Comparison of ENCODE assay signal across 21 cellular contexts in genomic region chr15:35738370-35738769, GRCh38.
DNase-seq lines count a peak whose midpoint lies in the region; ATAC-seq, FAIRE-seq and TF ChIP-seq lines count a peak whose summit lies in the region.
"Had no signal": no experiment of that assay in that cellular context is flagged by ENCODE, and none has a peak within 500 bp of the region (broad histone marks: within the 10 kb centered on the region; RNA-seq: fewer than 3 reads in every experiment).

No MANE protein-coding gene starts in this region.

- no peak overlapping the region for H4K5ac ChIP-seq in IMR-90 (ENCODE audit: low read depth, low read length)

- POLR2A ChIA-PET in A673 (lab: Charles Lee; ENCODE audit: low non-redundant PET): no interaction called here
- POLR2A ChIA-PET in IMR-90 (lab: Charles Lee; ENCODE audit: unreplicated experiment): no interaction called here
- POLR2A ChIA-PET in K562 (lab: Yijun Ruan, JAX): no interaction called here

- 0 out of 3 replicates have a peak overlapping the region, but pooled peaks have one; percentile 51 for H2BK15ac ChIP-seq in IMR-90 (ENCODE audit: low read depth, low read length)

- H3K79me2 ChIP-seq in K562 (ENCODE audit: control insufficient read depth, insufficient read depth, low read length): no peaks in the 10 kb centered on the region
- H3K79me2 ChIP-seq: hepatocyte had no signal

- no peak overlapping the region for H4K91ac ChIP-seq in IMR-90 (ENCODE audit: insufficient read depth, low read depth, low read length)

- peak overlapping the region in 1 of 2 experiments; percentile 52; a peak in 2 of 4 replicates for H4K8ac ChIP-seq in IMR-90 (ENCODE audit: low read depth in 2 of 2, low read length in 2 of 2)

- peak overlapping the region; percentile 82; the same call in 1 of the 2 replicates for H2BK20ac ChIP-seq in IMR-90 (ENCODE audit: low read depth, low read length)

- WGBS in IMR-90 (ENCODE audit: extremely low coverage in 2 of 2, insufficient read length in 1 of 2), 2 experiments: no CpG with 5 or more reads among the region's 3 CpGs
- WGBS in K562 (ENCODE audit: insufficient coverage, low coverage, missing lambda C conversion rate): 15% methylated on average over 3 of the region's 3 CpGs
- 96% methylated on average over 3 of the region's 3 CpGs for WGBS in right cardiac atrium
- WGBS in ovary, 3 donors: 94 to 95% (median 95%) methylated on average over 3 of the region's 3 CpGs

- H3K9me3 ChIP-seq in A673 (ENCODE audit: low read depth, low read length, poor library complexity, severe bottlenecking) (no peaks in the 10 kb centered on the region), IMR-90 (ENCODE audit: control insufficient read depth, insufficient read depth, low read length) (no peaks in the 10 kb centered on the region), K562 (replicated peaks; ENCODE audit: control insufficient read depth, insufficient read depth, low read depth, low read length) (no peaks in the 10 kb centered on the region), right cardiac atrium (ENCODE audit: control insufficient read depth, low read length) (no peaks in the 10 kb centered on the region), ovary (no peaks in the 10 kb centered on the region)
- H3K9me3 ChIP-seq: right atrium auricular region, tibial nerve had no signal

- no peak for TF ChIP-seq CTCF in A673 (conservative IDR thresholded peaks at IDR 0.05; ENCODE audit: low read depth, low read length)
- no peak for TF ChIP-seq CTCF in IMR-90 (conservative IDR thresholded peaks at IDR 0.05; ENCODE audit: low read depth, low read length)
- TF ChIP-seq CTCF in K562 (IDR thresholded peaks at IDR 0.05 in 2 of 3, conservative IDR thresholded peaks at IDR 0.05 in 1 of 3; ENCODE audit: insufficient read depth in 2 of 3, low read depth in 1 of 3, low read length in 3 of 3): no peak
- no peak for TF ChIP-seq CTCF in ovary (IDR thresholded peaks at IDR 0.05)

- CTCF ChIA-PET in A673 (lab: Charles Lee): no interaction called here
- CTCF ChIA-PET in IMR-90 (lab: Yijun Ruan, JAX): interaction anchor here (0.9 kb wide), 1 partner anchor 13 kb away, joined by 3 read pairs; no protein-coding TSS in a partner anchor
- CTCF ChIA-PET in K562 (lab: Yijun Ruan, JAX; ENCODE audit: low intra/inter-chr PET ratio): no interaction called here

- H3K79me1 ChIP-seq in IMR-90 (ENCODE audit: low read depth in 1 of 2, low read length in 2 of 2): no peaks in the 10 kb centered on the region

- H3K23ac ChIP-seq in IMR-90 (ENCODE audit: low read depth, low read length): no peak overlapping the region

- H2BK5ac ChIP-seq in IMR-90 (ENCODE audit: low read depth, low read length, poor library complexity, severe bottlenecking): peak overlapping the region; percentile 33

- no peak overlapping the region for H2AK9ac ChIP-seq in IMR-90 (replicated peaks; ENCODE audit: low read depth, low read length, poor library complexity)

- H3K4ac ChIP-seq in IMR-90 (ENCODE audit: low read depth, low read length): no peak overlapping the region

- H3K14ac ChIP-seq in IMR-90 (replicated peaks; ENCODE audit: low read depth, low read length): peak overlapping the region; percentile 1; the same call in 1 of the 2 replicates

- BruUV-seq in A673 (replicated peaks; lab: Mats Ljungman, UMichigan) (no TSS peak), IMR-90 (replicated peaks; lab: Mats Ljungman, UMichigan) (no TSS peak), K562 (replicated peaks; lab: Mats Ljungman, UMichigan) (no TSS peak)

- H3K9ac ChIP-seq in IMR-90 (ENCODE audit: low read depth, low read length): no peak overlapping the region
- H3K9ac ChIP-seq in K562 (ENCODE audit: insufficient read depth in 1 of 2, low read depth in 2 of 2, low read length in 2 of 2): no peak overlapping the region

- TF ChIP-seq EP300 in K562 (IDR thresholded peaks at IDR 0.05; ENCODE audit: low read length) (no peak), ovary (IDR thresholded peaks at IDR 0.05) (no peak)

- peak; percentile 76 for FAIRE-seq in K562 (lab: Jason Lieb, UNC)
- FAIRE-seq: A204.1 had no signal

- dilution Hi-C loops in IMR-90 (cut with HindIII; ENCODE audit: low sequenced_read_pairs, unreplicated experiment): no loop called here

- no peak for TF ChIP-seq RAD21 in IMR-90 (IDR thresholded peaks at IDR 0.05; ENCODE audit: low read length)
- no peak for TF ChIP-seq RAD21 in K562 (CRISPR knock-in tag; conservative IDR thresholded peaks at IDR 0.05 in 1 of 2, IDR thresholded peaks at IDR 0.05 in 1 of 2)

- in situ Hi-C loops in IMR-90 (cut with MboI; ENCODE audit: low sequenced_read_pairs): no loop called here
- in situ Hi-C loops in K562 (cut with MboI): no loop called here

- H3K9me1 ChIP-seq in IMR-90 (ENCODE audit: insufficient read depth, low read length) (no peaks in the 10 kb centered on the region), K562 (ENCODE audit: control insufficient read depth, insufficient read depth, low read length) (no peaks in the 10 kb centered on the region)

- intact Hi-C loops in A673 (cut with micrococcal nuclease; ENCODE audit: unreplicated experiment): no loop called here
- intact Hi-C loops in IMR-90 (cut with micrococcal nuclease): loop anchor here (5.0 kb wide), 1 partner anchor 191 kb away; the partner anchor contains the start of gene DPH6
- intact Hi-C loops in K562 (cut with micrococcal nuclease): no loop called here
- intact Hi-C loops in right cardiac atrium (cut with DNase I): no loop called here
- intact Hi-C loops in ovary (cut with DNase I): no loop called here

- no peak overlapping the region for H2AFZ ChIP-seq in IMR-90 (replicated peaks; ENCODE audit: low read length, poor library complexity)
- H2AFZ ChIP-seq in K562 (ENCODE audit: low read depth, low read length): no peak overlapping the region
- H2AFZ ChIP-seq: hepatocyte had no signal

- peak overlapping the region; percentile 31; the same call in 1 of the 2 replicates for H3K18ac ChIP-seq in IMR-90 (ENCODE audit: low read depth, low read length)

- no peak for ATAC-seq in IMR-90 (ENCODE audit: low read depth)
- ATAC-seq in K562: no peak
- ATAC-seq in HG03354 (IDR thresholded peaks at IDR 0.05; ENCODE audit: poor library complexity, severe bottlenecking, unreplicated experiment): no peak
- ATAC-seq in right cardiac atrium: no peak
- ATAC-seq: CD8-positive, alpha-beta T cell had no signal

- no peak overlapping the region for H3K56ac ChIP-seq in IMR-90 (ENCODE audit: extremely low read depth, insufficient read depth, low read length)

- H4K20me1 ChIP-seq in IMR-90 (ENCODE audit: insufficient read depth, low read length) (no peaks in the 10 kb centered on the region), K562 (replicated peaks; ENCODE audit: control insufficient read depth, insufficient read depth, low read length) (no peaks in the 10 kb centered on the region)

- H2BK120ac ChIP-seq in IMR-90 (ENCODE audit: low read depth, low read length): peak overlapping the region; percentile 57; the same call in 1 of the 2 replicates

- peak overlapping the region; percentile 11; the same call in 1 of the 2 replicates for H2AK5ac ChIP-seq in IMR-90 (ENCODE audit: low read depth, low read length)

- TF ChIP-seq POLR2A in IMR-90 (IDR thresholded peaks at IDR 0.05; ENCODE audit: low read depth, low read length) (no peak), K562 (conservative IDR thresholded peaks at IDR 0.05) (no peak), ovary (IDR thresholded peaks at IDR 0.05) (no peak)

- no peak overlapping the region for H3K4me3 ChIP-seq in A673 (ENCODE audit: low read depth, low read length, poor library complexity, severe bottlenecking)
- no peak overlapping the region for H3K4me3 ChIP-seq in IMR-90 (ENCODE audit: insufficient read depth, low read depth, low read length)
- no peak overlapping the region for H3K4me3 ChIP-seq in K562
- H3K4me3 ChIP-seq in right cardiac atrium (ENCODE audit: low read length): no peak overlapping the region
- H3K4me3 ChIP-seq in ovary: no peak overlapping the region
- H3K4me3 ChIP-seq: hepatocyte, right atrium auricular region, tibial nerve had no signal

- H3K36me3 ChIP-seq in A673 (ENCODE audit: insufficient read depth, low read length, poor library complexity, severe bottlenecking) (no peaks in the 10 kb centered on the region), IMR-90 (ENCODE audit: control insufficient read depth, insufficient read depth, low read length) (no peaks in the 10 kb centered on the region), K562 (ENCODE audit: control insufficient read depth, insufficient read depth, low read length) (no peaks in the 10 kb centered on the region), ovary (no peaks in the 10 kb centered on the region)
- H3K36me3 ChIP-seq: right atrium auricular region, tibial nerve had no signal

- H3K4me2 ChIP-seq in IMR-90 (ENCODE audit: low read depth, low read length): no peak overlapping the region
- no peak overlapping the region for H3K4me2 ChIP-seq in K562 (ENCODE audit: insufficient read depth, low read length)
- H3K4me2 ChIP-seq: hepatocyte had no signal

- H3K27ac ChIP-seq in A673 (ENCODE audit: low read depth, low read length, poor library complexity, severe bottlenecking) (peak overlapping the region; percentile 61), IMR-90 (ENCODE audit: insufficient read depth, low read length) (no peak overlapping the region), K562 (ENCODE audit: extremely low read depth, low read depth, low read length) (no peak overlapping the region), right cardiac atrium (ENCODE audit: low read length) (no peak overlapping the region), ovary (no peak overlapping the region)
- H3K27ac ChIP-seq: epithelial cell of prostate, hepatocyte, right atrium auricular region, tibial nerve had no signal

- DNase-seq in A673 (ENCODE audit: low spot score): peak; percentile 60
- peak; percentile 20 for DNase-seq in IMR-90
- DNase-seq in K562 (ENCODE audit: extremely low read depth in 1 of 4, low spot score in 3 of 4): peak in 1 of 4 experiments; percentile 13
- peak; percentile 92 for DNase-seq in iris pigment epithelial cell (ENCODE audit: low read depth)
- no peak for DNase-seq in right cardiac atrium
- no peak for DNase-seq in AG08395 (ENCODE audit: low spot score)
- DNase-seq in ovary: no peak
- DNase-seq: activated CD4-positive, CD25-positive, alpha-beta regulatory T cell treated with anti-CD3 and anti-CD28 coated beads, Interleukin-2, amount 50 U/mL, for 72 hours; activated naive CD4-positive, alpha-beta T cell treated with anti-CD3 and anti-CD28 coated beads, Interleukin-2, amount 50 U/mL, for 16 hours; CD8-positive, alpha-beta T cell; GF-D8; NCI-H1105 treated with DMSO at 0.1 percent for 48 hours; OCI-M1; stimulated activated CD4-positive, alpha-beta T cell treated with anti-CD3 and anti-CD28 coated beads, Interleukin-2, amount 100 ng/mL, for 48 hours; T-helper 1 cell had no signal

- H3K4me1 ChIP-seq in A673 (ENCODE audit: insufficient read depth, low read length, poor library complexity, severe bottlenecking) (peaks cover 40% of the 10 kb centered on the region), IMR-90 (ENCODE audit: control insufficient read depth, insufficient read depth, low read length) (no peaks in the 10 kb centered on the region), K562 (replicated peaks in 1 of 2; ENCODE audit: control insufficient read depth in 2 of 2, insufficient read depth in 2 of 2, low read length in 2 of 2) (no peaks in the 10 kb centered on the region; a peak in 1 of 5 replicates), right cardiac atrium (ENCODE audit: control insufficient read depth, insufficient read depth, low read length) (no peaks in the 10 kb centered on the region), ovary (ENCODE audit: insufficient read depth) (no peaks in the 10 kb centered on the region)
- H3K4me1 ChIP-seq: right atrium auricular region, tibial nerve had no signal

- H3K27me3 ChIP-seq in A673 (replicated peaks; ENCODE audit: insufficient read depth, low read depth, low read length, poor library complexity) (no peaks in the 10 kb centered on the region), IMR-90 (ENCODE audit: control insufficient read depth, insufficient read depth, low read length) (no peaks in the 10 kb centered on the region), K562 (ENCODE audit: control insufficient read depth in 2 of 2, insufficient read depth in 2 of 2, low read length in 2 of 2) (no peaks in the 10 kb centered on the region), right cardiac atrium (ENCODE audit: control insufficient read depth, insufficient read depth) (no peaks in the 10 kb centered on the region), ovary (no peaks in the 10 kb centered on the region)
- H3K27me3 ChIP-seq: hepatocyte, right atrium auricular region, tibial nerve had no signal

Comparison
In these comparisons a context has a peak if more than half of its experiments do, and no peak if none do; other contexts are left out.
1. DNase-seq: peak in A673 (single experiment), IMR-90 (single experiment) and iris pigment epithelial cell (single experiment); none in right cardiac atrium (0 of 3), AG08395 (single experiment) and ovary (0 of 5).